23 cellular contexts compared by ENCODE assay signal in genomic region chr14:42141328-42141727, GRCh38.
"Had no signal": no experiment of that assay in that cellular context is flagged by ENCODE, and none has a peak within 500 bp of the region (broad histone marks: within the 10 kb centered on the region; RNA-seq: fewer than 3 reads in every experiment).

No MANE protein-coding gene starts in this region.

- H3K27me3 Mint-ChIP-seq: activated CD4-positive, alpha-beta memory T cell treated with anti-CD3 and anti-CD28 coated beads for 36 hours; activated CD4-positive, alpha-beta T cell treated with anti-CD3 and anti-CD28 coated beads for 36 hours; activated naive CD8-positive, alpha-beta T cell treated with anti-CD3 and anti-CD28 coated beads, Interleukin-2, amount 10 ng/mL, durations not matched to agents 7 days and 5 days; brain; central memory CD8-positive, alpha-beta T cell; stimulated activated naive CD8-positive, alpha-beta T cell treated with anti-CD3 and anti-CD28 coated beads, Interleukin-15, Interleukin-2, amounts not matched to agents 100 ng/mL and 50 ng/mL, for 24 hours; T-cell had no signal

- H3K4me1 Mint-ChIP-seq: activated CD4-positive, alpha-beta T cell treated with anti-CD3 and anti-CD28 coated beads for 36 hours; activated naive CD8-positive, alpha-beta T cell treated with anti-CD3 and anti-CD28 coated beads, Interleukin-2, amount 10 ng/mL, durations not matched to agents 7 days and 5 days; brain; central memory CD8-positive, alpha-beta T cell; neural crest cell; T-cell; WTC11 had no signal

- H3K27ac Mint-ChIP-seq: activated CD4-positive, alpha-beta memory T cell treated with anti-CD3 and anti-CD28 coated beads for 36 hours; activated CD4-positive, alpha-beta T cell treated with anti-CD3 and anti-CD28 coated beads for 36 hours; activated naive CD8-positive, alpha-beta T cell treated with anti-CD3 and anti-CD28 coated beads, Interleukin-2, amount 10 ng/mL, durations not matched to agents 7 days and 5 days; brain; stimulated activated naive CD8-positive, alpha-beta T cell treated with anti-CD3 and anti-CD28 coated beads, Interleukin-15, Interleukin-2, amounts not matched to agents 100 ng/mL and 50 ng/mL, for 24 hours; T-cell; WTC11 had no signal

- FAIRE-seq: frontal cortex, kidney, urothelium cell line had no signal

- ATAC-seq: activated CD4-positive, alpha-beta T cell treated with anti-CD3 and anti-CD28 coated beads for 36 hours; psoas muscle; right cardiac atrium; T-cell; WTC11 had no signal

- H3K36me3 Mint-ChIP-seq: activated CD4-positive, alpha-beta memory T cell treated with anti-CD3 and anti-CD28 coated beads for 36 hours; activated naive CD8-positive, alpha-beta T cell treated with anti-CD3 and anti-CD28 coated beads, Interleukin-2, amount 10 ng/mL, durations not matched to agents 7 days and 5 days; brain; T-cell; WTC11 had no signal

- H3K27me3 ChIP-seq: tibial nerve had no signal

- H3K9me3 Mint-ChIP-seq: brain, neural crest cell had no signal

- DNase-seq: activated CD4-positive, alpha-beta memory T cell treated with anti-CD3 and anti-CD28 coated beads for 36 hours; activated CD4-positive, alpha-beta T cell treated with anti-CD3 and anti-CD28 coated beads for 36 hours; activated naive CD8-positive, alpha-beta T cell treated with anti-CD3 and anti-CD28 coated beads, Interleukin-2, amount 10 ng/mL, durations not matched to agents 7 days and 5 days; activated T-cell treated with anti-CD3 and anti-CD28 coated beads for 4 hours; amygdala; effector CD8-positive, alpha-beta T cell; hypothalamus; kidney; left ventricle myocardium inferior; psoas muscle; right cardiac atrium; stimulated activated CD4-positive, alpha-beta T cell treated with anti-CD3 and anti-CD28 coated beads, Interleukin-15, amount 100 ng/mL, for 24 hours; stimulated activated CD4-positive, alpha-beta T cell treated with anti-CD3 and anti-CD28 coated beads, Interleukin-2, amount 100 ng/mL, for 48 hours; T-cell had no signal

- H3K4me3 Mint-ChIP-seq: activated CD4-positive, alpha-beta memory T cell treated with anti-CD3 and anti-CD28 coated beads for 36 hours; activated CD4-positive, alpha-beta T cell treated with anti-CD3 and anti-CD28 coated beads for 36 hours; activated naive CD8-positive, alpha-beta T cell treated with anti-CD3 and anti-CD28 coated beads, Interleukin-2, amount 10 ng/mL, durations not matched to agents 7 days and 5 days; brain; central memory CD8-positive, alpha-beta T cell; neural crest cell; stimulated activated naive CD8-positive, alpha-beta T cell treated with anti-CD3 and anti-CD28 coated beads, Interleukin-15, Interleukin-2, amounts not matched to agents 100 ng/mL and 50 ng/mL, for 24 hours; T-cell; WTC11 had no signal

- H3K36me3 ChIP-seq: left ventricle myocardium inferior, tibial nerve had no signal

- H3K4me3 ChIP-seq: coronary artery, left ventricle myocardium inferior, psoas muscle, tibial nerve had no signal
